Comparison of ENCODE assay signal across 15 cellular contexts in the genomic region with DNA sequence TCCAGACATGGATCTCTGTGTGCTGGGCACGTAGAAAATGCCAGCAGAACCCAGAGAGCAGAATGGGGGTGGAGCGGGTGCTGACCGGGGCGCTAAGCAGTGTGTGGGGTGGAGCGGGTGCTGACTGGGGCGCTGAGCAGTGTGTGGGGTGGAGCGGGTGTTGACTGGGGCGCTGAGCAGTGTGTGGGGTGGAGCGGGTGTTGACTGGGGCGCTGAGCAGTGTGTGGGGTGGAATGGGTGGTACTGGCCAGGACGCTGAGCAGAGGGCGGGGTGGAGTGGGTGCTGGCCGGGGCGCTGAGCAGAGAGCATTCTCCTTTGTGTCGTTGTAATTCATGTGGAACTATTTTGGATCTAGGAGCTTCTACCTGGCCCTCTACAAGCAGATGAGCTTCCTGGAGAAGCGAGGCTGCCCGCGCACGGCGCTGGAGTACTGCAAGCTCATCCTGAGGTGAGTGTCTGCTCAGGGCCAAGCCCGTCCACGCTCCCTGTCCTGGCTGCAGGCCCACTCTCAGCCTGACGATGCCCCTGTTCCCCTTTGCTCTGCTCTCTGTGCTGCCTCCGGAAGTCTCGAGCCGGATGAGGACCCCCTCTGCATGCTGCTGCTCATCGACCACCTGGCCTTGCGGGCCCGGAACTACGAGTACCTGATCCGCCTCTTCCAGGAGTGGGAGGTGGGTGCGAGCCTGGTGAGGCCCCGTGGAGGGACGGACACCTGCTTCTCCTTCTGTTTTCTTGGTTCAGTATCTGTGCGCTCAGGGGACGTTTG.
"Had no signal": no experiment of that assay in that cellular context is flagged by ENCODE, and none has a peak within 500 bp of the region (broad histone marks: within the 10 kb centered on the region; RNA-seq: fewer than 3 reads in every experiment).

No MANE protein-coding gene starts in this region.

- H3K27ac Mint-ChIP-seq: activated T-helper 1 cell treated with anti-CD3 and anti-CD28 coated beads, Interleukin-12 subunit alpha, Interleukin-12 subunit beta, Interleukin-2, Interleukin-4 antibody, amounts not matched to agents 30 ng/mL and 10 ng/mL and 1 ng/mL, durations not matched to agents 14 hours and 24 hours and 36 hours had no signal

- H3K4me1 Mint-ChIP-seq: naive thymus-derived CD4-positive, alpha-beta T cell had no signal

- H3K9me3 ChIP-seq: left ventricle myocardium inferior, mucosa of descending colon, psoas muscle, right lobe of liver, spleen, thoracic aorta, upper lobe of right lung had no signal

- H3K4me3 ChIP-seq: hepatocyte, left ventricle myocardium inferior, mucosa of descending colon, psoas muscle, right lobe of liver, spleen, thoracic aorta, upper lobe of right lung had no signal

- H3K27me3 Mint-ChIP-seq: naive thymus-derived CD4-positive, alpha-beta T cell had no signal

- H3K4me1 ChIP-seq: left ventricle myocardium inferior, psoas muscle, right lobe of liver, spleen, upper lobe of right lung had no signal

- H3K27me3 ChIP-seq: hepatocyte, right lobe of liver, spleen, upper lobe of right lung had no signal

- H3K4me3 Mint-ChIP-seq: activated T-helper 1 cell treated with anti-CD3 and anti-CD28 coated beads, Interleukin-12 subunit alpha, Interleukin-12 subunit beta, Interleukin-2, Interleukin-4 antibody, amounts not matched to agents 30 ng/mL and 10 ng/mL and 1 ng/mL, durations not matched to agents 14 hours and 24 hours and 36 hours; naive thymus-derived CD4-positive, alpha-beta T cell had no signal

- DNase-seq: activated CD4-positive, alpha-beta T cell treated with anti-CD3 and anti-CD28 coated beads, Interleukin-2, amount 50 U/mL, for 1 hour; activated CD8-positive, alpha-beta memory T cell treated with anti-CD3 and anti-CD28 coated beads for 24 hours; dermis blood vessel endothelial cell; left ventricle myocardium inferior; naive thymus-derived CD4-positive, alpha-beta T cell; right lobe of liver; spleen; T-helper 9 cell; upper lobe of right lung had no signal

- H3K27ac ChIP-seq: hepatocyte, left ventricle myocardium inferior, psoas muscle, right lobe of liver, spleen, thoracic aorta, upper lobe of right lung had no signal

- ATAC-seq: activated CD4-positive, CD25-positive, alpha-beta regulatory T cell treated with anti-CD3 and anti-CD28 coated beads, Interleukin-2, amount 50 U/mL, for 24 hours; mucosa of descending colon; naive thymus-derived CD4-positive, alpha-beta T cell; upper lobe of right lung had no signal

- H3K9me3 Mint-ChIP-seq: activated T-helper 1 cell treated with anti-CD3 and anti-CD28 coated beads, Interleukin-12 subunit alpha, Interleukin-12 subunit beta, Interleukin-2, Interleukin-4 antibody, amounts not matched to agents 30 ng/mL and 10 ng/mL and 1 ng/mL, durations not matched to agents 14 hours and 24 hours and 36 hours; naive thymus-derived CD4-positive, alpha-beta T cell had no signal
